ENCODE assay signal across 16 cellular contexts in the genomic region with DNA sequence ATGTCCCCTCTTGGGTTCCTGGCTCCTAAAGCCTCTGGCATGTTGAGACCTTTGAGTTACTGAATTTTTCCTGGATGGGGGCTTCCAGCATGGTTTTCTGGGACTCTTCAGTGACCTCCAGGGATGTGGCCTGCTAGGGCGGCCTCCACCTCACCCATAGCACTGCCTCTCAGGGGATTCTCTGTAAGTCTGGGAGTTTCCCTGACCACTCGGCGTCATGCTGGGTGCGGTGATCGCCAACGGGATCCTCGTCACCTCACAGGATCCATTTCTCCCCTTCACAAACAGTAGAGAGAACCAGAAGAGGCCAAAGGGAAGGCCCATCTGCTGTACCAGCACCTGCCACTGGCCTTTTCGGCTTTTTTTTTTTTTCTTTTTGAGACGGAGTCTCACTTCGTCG.
DNase-seq lines count a peak whose midpoint lies in the region; ATAC-seq and TF ChIP-seq lines count a peak whose summit lies in the region.
"Had no signal": no experiment of that assay in that cellular context is flagged by ENCODE, and none has a peak within 500 bp of the region (broad histone marks: within the 10 kb centered on the region; RNA-seq: fewer than 3 reads in every experiment).

No MANE protein-coding gene starts in this region.

- no peaks in the 10 kb centered on the region for H3K4me1 Mint-ChIP-seq in GM23338
- H3K4me1 Mint-ChIP-seq: B cell; CD4-positive, alpha-beta memory T cell had no signal

- no peaks in the 10 kb centered on the region for H3K27me3 Mint-ChIP-seq in GM23338 (ENCODE audit: insufficient read depth, low read depth, poor library complexity)

- H3K27ac ChIP-seq in Karpas-422 (ENCODE audit: low read length), result no peak overlapping the region
- H3K27ac ChIP-seq in GM23338 (ENCODE audit: low read depth), result no peak overlapping the region
- H3K27ac ChIP-seq in lower lobe of right lung, result no peak overlapping the region
- H3K27ac ChIP-seq: C4-2B, KMS-11 had no signal

- H3K27me3 ChIP-seq in Karpas-422 (ENCODE audit: low read length), result no peaks in the 10 kb centered on the region; the same call in 1 of the 2 replicates
- no peaks in the 10 kb centered on the region for H3K27me3 ChIP-seq in GM23338 (ENCODE audit: insufficient read depth)
- H3K27me3 ChIP-seq in lower lobe of right lung (ENCODE audit: low read depth), result peaks cover 4% of the 10 kb centered on the region

- peaks cover 10% of the 10 kb centered on the region for H3K9me3 Mint-ChIP-seq in GM23338

- H3K36me3 Mint-ChIP-seq in GM23338 (ENCODE audit: low read depth), result peaks cover 2% of the 10 kb centered on the region; the same call in 1 of the 3 replicates
- H3K36me3 Mint-ChIP-seq: CD4-positive, alpha-beta memory T cell had no signal

- H3K9me3 ChIP-seq in Karpas-422 (ENCODE audit: low read length), result peaks cover 4% of the 10 kb centered on the region
- H3K9me3 ChIP-seq in lower lobe of right lung, result peaks cover 7% of the 10 kb centered on the region

- H3K4me1 ChIP-seq in Karpas-422 (ENCODE audit: low read length), result peaks cover 52% of the 10 kb centered on the region
- H3K4me1 ChIP-seq in GM23338 (ENCODE audit: insufficient read depth), result no peaks in the 10 kb centered on the region
- H3K4me1 ChIP-seq in lower lobe of right lung, result no peaks in the 10 kb centered on the region

- TF ChIP-seq CTCF in GM12865 (IDR thresholded peaks at IDR 0.05; ENCODE audit: insufficient read depth, low read depth, low read length, missing control alignments) (no peak), GM23338 (conservative IDR thresholded peaks at IDR 0.05; ENCODE audit: low read depth in 2 of 2) (no peak), lower lobe of right lung (IDR thresholded peaks at IDR 0.05) (no peak)

- H3K79me2 ChIP-seq in Karpas-422 (ENCODE audit: low read length) (no peaks in the 10 kb centered on the region), GM23338 (replicated peaks; ENCODE audit: insufficient read depth) (no peaks in the 10 kb centered on the region)

- peak; percentile 28 for DNase-seq in GM12865 (ENCODE audit: low read depth)
- DNase-seq in Karpas-422, result no peak
- DNase-seq in mesenteric fat pad (ENCODE audit: low spot score), result peak; percentile 71
- DNase-seq in GM23338 (ENCODE audit: low spot score), result no peak
- no peak for DNase-seq in lower lobe of right lung
- DNase-seq in GM19238 (ENCODE audit: insufficient read length, low spot score), result no peak
- DNase-seq: CD4-positive, alpha-beta memory T cell; DND-41; GF-D8; HCEC 1CT; HFFc6 had no signal

- ATAC-seq in GM23338 (no peak), GM18873 (IDR thresholded peaks at IDR 0.05; ENCODE audit: low FRiP score, unreplicated experiment) (no peak), lower lobe of right lung (no peak)
- ATAC-seq: HepG2 had no signal

- H2AFZ ChIP-seq in Karpas-422 (ENCODE audit: low read length) (peak overlapping the region; percentile 65; the same call in 1 of the 2 replicates), GM23338 (no peak overlapping the region)

- no peak overlapping the region for H3K27ac Mint-ChIP-seq in GM23338
- H3K27ac Mint-ChIP-seq: B cell; CD4-positive, alpha-beta memory T cell; HFFc6 had no signal

- H3K4me2 ChIP-seq in Karpas-422 (ENCODE audit: low read depth, low read length, poor library complexity, severe bottlenecking), result peak overlapping the region; percentile 26
- no peak overlapping the region for H3K4me2 ChIP-seq in GM23338
- H3K4me2 ChIP-seq: KMS-11 had no signal

- H3K9me2 ChIP-seq in Karpas-422 (replicated peaks; ENCODE audit: insufficient read depth, low read length), result no peaks in the 10 kb centered on the region
- no peaks in the 10 kb centered on the region for H3K9me2 ChIP-seq in GM23338 (ENCODE audit: insufficient read depth)

- no peaks in the 10 kb centered on the region for H4K20me1 ChIP-seq in Karpas-422 (ENCODE audit: insufficient read depth, low read depth, low read length)
- H4K20me1 ChIP-seq in GM23338 (replicated peaks; ENCODE audit: insufficient read depth), result no peaks in the 10 kb centered on the region

- H3K36me3 ChIP-seq in Karpas-422 (ENCODE audit: insufficient read depth, low read length), result no peaks in the 10 kb centered on the region
- H3K36me3 ChIP-seq in GM23338 (ENCODE audit: insufficient read depth), result no peaks in the 10 kb centered on the region
- no peaks in the 10 kb centered on the region for H3K36me3 ChIP-seq in lower lobe of right lung

- no peak overlapping the region for H3K4me3 Mint-ChIP-seq in GM23338
- H3K4me3 Mint-ChIP-seq: B cell; CD4-positive, alpha-beta memory T cell; HFFc6 had no signal

- intact Hi-C loops in lower lobe of right lung (cut with DNase I), result no loop called here

- no peak overlapping the region for H3K9ac ChIP-seq in Karpas-422 (ENCODE audit: low read length)
- H3K9ac ChIP-seq: KMS-11 had no signal

- no peak overlapping the region for H3K4me3 ChIP-seq in GM12865 (ENCODE audit: low read depth, low read length)
- no peak overlapping the region for H3K4me3 ChIP-seq in Karpas-422 (ENCODE audit: low read length)
- H3K4me3 ChIP-seq in GM23338, result no peak overlapping the region
- no peak overlapping the region for H3K4me3 ChIP-seq in lower lobe of right lung

- H3F3A ChIP-seq in GM23338 (replicated peaks; ENCODE audit: low read depth), result no peaks in the 10 kb centered on the region

TF ChIP-seq in GM23338, 12 proteins besides CTCF, POLR2A, EP300 and RAD21 (continues in another document):
- no peak for TF ChIP-seq ZNF114 (CRISPR knock-in tag; IDR thresholded peaks at IDR 0.05)
- TF ChIP-seq ZNF462 (CRISPR knock-in tag; IDR thresholded peaks at IDR 0.05), result no peak
- TF ChIP-seq, protein P1, sequence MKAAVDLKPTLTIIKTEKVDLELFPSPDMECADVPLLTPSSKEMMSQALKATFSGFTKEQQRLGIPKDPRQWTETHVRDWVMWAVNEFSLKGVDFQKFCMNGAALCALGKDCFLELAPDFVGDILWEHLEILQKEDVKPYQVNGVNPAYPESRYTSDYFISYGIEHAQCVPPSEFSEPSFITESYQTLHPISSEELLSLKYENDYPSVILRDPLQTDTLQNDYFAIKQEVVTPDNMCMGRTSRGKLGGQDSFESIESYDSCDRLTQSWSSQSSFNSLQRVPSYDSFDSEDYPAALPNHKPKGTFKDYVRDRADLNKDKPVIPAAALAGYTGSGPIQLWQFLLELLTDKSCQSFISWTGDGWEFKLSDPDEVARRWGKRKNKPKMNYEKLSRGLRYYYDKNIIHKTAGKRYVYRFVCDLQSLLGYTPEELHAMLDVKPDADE (IDR thresholded peaks at IDR 0.05), result no peak
- no peak for TF ChIP-seq EZH2 (IDR thresholded peaks at IDR 0.05; ENCODE audit: low read depth, unreplicated experiment)
- TF ChIP-seq JUNB (IDR thresholded peaks at IDR 0.05; ENCODE audit: unreplicated experiment), result no peak
- TF ChIP-seq POLR2AphosphoS5 (IDR thresholded peaks at IDR 0.05; ENCODE audit: low read depth), result no peak

Comparison
In these comparisons a context has a peak if more than half of its experiments do, and no peak if none do; other contexts are left out.
1. DNase-seq: peak in GM12865 (single experiment) and mesenteric fat pad (single experiment); none in Karpas-422 (single experiment), GM23338 (single experiment), lower lobe of right lung (single experiment) and GM19238 (single experiment).